Comparison of ENCODE assay signal across 2 cellular contexts in the genomic region with DNA sequence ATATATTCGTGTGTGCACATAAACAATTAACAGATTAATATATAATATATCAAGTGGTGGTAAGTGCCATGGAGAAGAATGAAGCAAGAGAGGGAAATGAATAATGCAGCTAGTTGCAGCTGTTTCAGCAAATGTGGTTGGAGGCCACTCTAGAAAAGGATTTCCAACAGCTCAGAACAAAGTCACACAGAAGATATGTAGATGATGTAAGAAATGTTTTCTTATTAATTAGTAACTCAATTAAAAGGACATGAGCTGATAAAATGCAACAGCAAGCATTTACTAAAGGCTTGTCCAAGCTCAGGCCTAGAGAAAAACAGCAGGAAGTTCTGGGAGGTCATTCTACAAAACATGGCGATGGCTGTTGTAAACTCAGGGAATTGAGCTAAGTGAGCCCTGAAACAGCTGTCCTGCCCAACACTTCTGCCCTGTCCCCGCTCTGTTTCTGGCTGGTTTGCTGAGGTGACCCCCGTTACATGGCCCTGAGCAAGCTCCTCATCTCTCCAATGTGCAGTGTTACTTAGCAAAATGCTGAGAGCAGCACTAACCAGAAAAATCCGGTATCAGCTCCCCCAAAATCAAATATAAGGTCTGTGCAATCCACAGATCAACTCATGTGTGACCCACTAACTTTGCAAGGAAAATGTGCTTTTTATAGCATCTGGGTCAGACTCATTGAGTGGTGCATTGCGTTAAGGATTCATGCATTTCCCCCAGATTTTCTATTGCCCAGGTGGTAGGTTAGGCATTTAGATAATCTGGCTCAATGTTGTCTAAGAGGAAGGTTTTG.
TF ChIP-seq lines count a peak whose summit lies in the region.

No MANE protein-coding gene starts in this region.

TF ChIP-seq in SK-N-SH treated with all-trans-retinoic acid at 6 μM for 48 hours, 23 proteins besides CTCF, POLR2A, EP300 and RAD21 (continued from another document):
- TF ChIP-seq, protein P1, sequence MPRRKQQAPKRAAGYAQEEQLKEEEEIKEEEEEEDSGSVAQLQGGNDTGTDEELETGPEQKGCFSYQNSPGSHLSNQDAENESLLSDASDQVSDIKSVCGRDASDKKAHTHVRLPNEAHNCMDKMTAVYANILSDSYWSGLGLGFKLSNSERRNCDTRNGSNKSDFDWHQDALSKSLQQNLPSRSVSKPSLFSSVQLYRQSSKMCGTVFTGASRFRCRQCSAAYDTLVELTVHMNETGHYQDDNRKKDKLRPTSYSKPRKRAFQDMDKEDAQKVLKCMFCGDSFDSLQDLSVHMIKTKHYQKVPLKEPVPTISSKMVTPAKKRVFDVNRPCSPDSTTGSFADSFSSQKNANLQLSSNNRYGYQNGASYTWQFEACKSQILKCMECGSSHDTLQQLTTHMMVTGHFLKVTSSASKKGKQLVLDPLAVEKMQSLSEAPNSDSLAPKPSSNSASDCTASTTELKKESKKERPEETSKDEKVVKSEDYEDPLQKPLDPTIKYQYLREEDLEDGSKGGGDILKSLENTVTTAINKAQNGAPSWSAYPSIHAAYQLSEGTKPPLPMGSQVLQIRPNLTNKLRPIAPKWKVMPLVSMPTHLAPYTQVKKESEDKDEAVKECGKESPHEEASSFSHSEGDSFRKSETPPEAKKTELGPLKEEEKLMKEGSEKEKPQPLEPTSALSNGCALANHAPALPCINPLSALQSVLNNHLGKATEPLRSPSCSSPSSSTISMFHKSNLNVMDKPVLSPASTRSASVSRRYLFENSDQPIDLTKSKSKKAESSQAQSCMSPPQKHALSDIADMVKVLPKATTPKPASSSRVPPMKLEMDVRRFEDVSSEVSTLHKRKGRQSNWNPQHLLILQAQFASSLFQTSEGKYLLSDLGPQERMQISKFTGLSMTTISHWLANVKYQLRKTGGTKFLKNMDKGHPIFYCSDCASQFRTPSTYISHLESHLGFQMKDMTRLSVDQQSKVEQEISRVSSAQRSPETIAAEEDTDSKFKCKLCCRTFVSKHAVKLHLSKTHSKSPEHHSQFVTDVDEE (CRISPR knock-in tag; IDR thresholded peaks at IDR 0.05): no peak
- no peak for TF ChIP-seq TOX (CRISPR knock-in tag; IDR thresholded peaks at IDR 0.05; ENCODE audit: borderline replicate concordance)

TF ChIP-seq in GM23338, 12 proteins besides CTCF, POLR2A, EP300 and RAD21 (continued from another document):
- TF ChIP-seq, protein P2, sequence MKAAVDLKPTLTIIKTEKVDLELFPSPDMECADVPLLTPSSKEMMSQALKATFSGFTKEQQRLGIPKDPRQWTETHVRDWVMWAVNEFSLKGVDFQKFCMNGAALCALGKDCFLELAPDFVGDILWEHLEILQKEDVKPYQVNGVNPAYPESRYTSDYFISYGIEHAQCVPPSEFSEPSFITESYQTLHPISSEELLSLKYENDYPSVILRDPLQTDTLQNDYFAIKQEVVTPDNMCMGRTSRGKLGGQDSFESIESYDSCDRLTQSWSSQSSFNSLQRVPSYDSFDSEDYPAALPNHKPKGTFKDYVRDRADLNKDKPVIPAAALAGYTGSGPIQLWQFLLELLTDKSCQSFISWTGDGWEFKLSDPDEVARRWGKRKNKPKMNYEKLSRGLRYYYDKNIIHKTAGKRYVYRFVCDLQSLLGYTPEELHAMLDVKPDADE (IDR thresholded peaks at IDR 0.05): no peak
- TF ChIP-seq ZNF114 (CRISPR knock-in tag; IDR thresholded peaks at IDR 0.05): no peak
- TF ChIP-seq POLR2AphosphoS5 (IDR thresholded peaks at IDR 0.05; ENCODE audit: low read depth): no peak
- TF ChIP-seq ZNF331 (CRISPR knock-in tag; IDR thresholded peaks at IDR 0.05; ENCODE audit: low read depth): no peak
- TF ChIP-seq EZH2phosphoT487 (IDR thresholded peaks at IDR 0.05; ENCODE audit: unreplicated experiment): no peak
- no peak for TF ChIP-seq EZH2 (IDR thresholded peaks at IDR 0.05; ENCODE audit: low read depth, unreplicated experiment)
- no peak for TF ChIP-seq STAT1 (IDR thresholded peaks at IDR 0.05; ENCODE audit: unreplicated experiment)
- TF ChIP-seq NANOG (IDR thresholded peaks at IDR 0.05; ENCODE audit: borderline replicate concordance): no peak
